ENCODE assay signal across 2 cellular contexts in genomic region chr12:49094966-49095365, GRCh38.
TF ChIP-seq lines count a peak whose summit lies in the region.

No MANE protein-coding gene starts in this region.

TF ChIP-seq in SK-N-SH, 30 proteins besides CTCF, POLR2A, EP300 and RAD21 (continued from another document):
- TF ChIP-seq, protein P1, sequence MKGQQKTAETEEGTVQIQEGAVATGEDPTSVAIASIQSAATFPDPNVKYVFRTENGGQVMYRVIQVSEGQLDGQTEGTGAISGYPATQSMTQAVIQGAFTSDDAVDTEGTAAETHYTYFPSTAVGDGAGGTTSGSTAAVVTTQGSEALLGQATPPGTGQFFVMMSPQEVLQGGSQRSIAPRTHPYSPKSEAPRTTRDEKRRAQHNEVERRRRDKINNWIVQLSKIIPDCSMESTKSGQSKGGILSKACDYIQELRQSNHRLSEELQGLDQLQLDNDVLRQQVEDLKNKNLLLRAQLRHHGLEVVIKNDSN (IDR thresholded peaks at IDR 0.05; ENCODE audit: borderline replicate concordance, low read depth) = no peak
- TF ChIP-seq NRF1 (IDR thresholded peaks at IDR 0.05; ENCODE audit: low read depth, low read length) = no peak
- no peak for TF ChIP-seq JUND (IDR thresholded peaks at IDR 0.05)
- TF ChIP-seq SMC3 (IDR thresholded peaks at IDR 0.05; ENCODE audit: low read depth, low read length) = no peak
- TF ChIP-seq, protein P2, sequence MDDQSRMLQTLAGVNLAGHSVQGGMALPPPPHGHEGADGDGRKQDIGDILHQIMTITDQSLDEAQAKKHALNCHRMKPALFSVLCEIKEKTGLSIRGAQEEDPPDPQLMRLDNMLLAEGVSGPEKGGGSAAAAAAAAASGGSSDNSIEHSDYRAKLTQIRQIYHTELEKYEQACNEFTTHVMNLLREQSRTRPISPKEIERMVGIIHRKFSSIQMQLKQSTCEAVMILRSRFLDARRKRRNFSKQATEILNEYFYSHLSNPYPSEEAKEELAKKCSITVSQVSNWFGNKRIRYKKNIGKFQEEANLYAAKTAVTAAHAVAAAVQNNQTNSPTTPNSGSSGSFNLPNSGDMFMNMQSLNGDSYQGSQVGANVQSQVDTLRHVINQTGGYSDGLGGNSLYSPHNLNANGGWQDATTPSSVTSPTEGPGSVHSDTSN (IDR thresholded peaks at IDR 0.05) = no peak
- TF ChIP-seq, protein P3, sequence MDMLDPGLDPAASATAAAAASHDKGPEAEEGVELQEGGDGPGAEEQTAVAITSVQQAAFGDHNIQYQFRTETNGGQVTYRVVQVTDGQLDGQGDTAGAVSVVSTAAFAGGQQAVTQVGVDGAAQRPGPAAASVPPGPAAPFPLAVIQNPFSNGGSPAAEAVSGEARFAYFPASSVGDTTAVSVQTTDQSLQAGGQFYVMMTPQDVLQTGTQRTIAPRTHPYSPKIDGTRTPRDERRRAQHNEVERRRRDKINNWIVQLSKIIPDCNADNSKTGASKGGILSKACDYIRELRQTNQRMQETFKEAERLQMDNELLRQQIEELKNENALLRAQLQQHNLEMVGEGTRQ (IDR thresholded peaks at IDR 0.05; ENCODE audit: borderline replicate concordance, low read depth, low read length) = no peak

TF ChIP-seq in SK-N-SH treated with all-trans-retinoic acid at 6 μM for 48 hours, 23 proteins besides CTCF, POLR2A, EP300 and RAD21 (continued from another document):
- TF ChIP-seq, protein P4, sequence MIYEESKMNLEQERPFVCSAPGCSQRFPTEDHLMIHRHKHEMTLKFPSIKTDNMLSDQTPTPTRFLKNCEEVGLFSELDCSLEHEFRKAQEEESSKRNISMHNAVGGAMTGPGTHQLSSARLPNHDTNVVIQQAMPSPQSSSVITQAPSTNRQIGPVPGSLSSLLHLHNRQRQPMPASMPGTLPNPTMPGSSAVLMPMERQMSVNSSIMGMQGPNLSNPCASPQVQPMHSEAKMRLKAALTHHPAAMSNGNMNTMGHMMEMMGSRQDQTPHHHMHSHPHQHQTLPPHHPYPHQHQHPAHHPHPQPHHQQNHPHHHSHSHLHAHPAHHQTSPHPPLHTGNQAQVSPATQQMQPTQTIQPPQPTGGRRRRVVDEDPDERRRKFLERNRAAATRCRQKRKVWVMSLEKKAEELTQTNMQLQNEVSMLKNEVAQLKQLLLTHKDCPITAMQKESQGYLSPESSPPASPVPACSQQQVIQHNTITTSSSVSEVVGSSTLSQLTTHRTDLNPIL (CRISPR knock-in tag; IDR thresholded peaks at IDR 0.05; ENCODE audit: low read depth) = no peak
- TF ChIP-seq ESRRG (CRISPR knock-in tag; IDR thresholded peaks at IDR 0.05) = no peak
